ENCODE assay signal across 16 cellular contexts in the genomic region with DNA sequence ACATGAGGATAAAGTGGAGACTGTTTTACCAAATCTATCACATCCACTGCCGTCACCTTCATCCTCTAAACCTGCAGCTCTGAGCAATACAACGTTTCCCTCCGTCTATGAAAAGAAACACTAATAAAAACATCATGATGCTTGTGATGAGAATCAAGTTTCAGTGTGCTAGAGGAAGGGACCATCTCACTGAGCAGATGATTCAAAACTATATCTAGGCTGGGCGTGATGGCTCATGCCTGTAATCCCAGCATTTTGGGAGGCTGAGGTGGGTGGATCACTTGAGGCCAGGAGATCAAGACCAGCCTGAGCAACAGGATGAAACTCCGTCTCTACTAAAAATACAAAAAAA. TPM values are rescaled to one million over a fixed set of nuclear protein-coding genes. Genes with fewer than 3 reads are reported as not detected.
A peak's percentile ranks its signal among the peaks of the same experiment; 100 is the strongest.
DNase-seq lines count a peak whose midpoint lies in the region; ATAC-seq and TF ChIP-seq lines count a peak whose summit lies in the region.
"Had no signal": no experiment of that assay in that cellular context is flagged by ENCODE, and none has a peak within 500 bp of the region (broad histone marks: within the 10 kb centered on the region; RNA-seq: fewer than 3 reads in every experiment).

No MANE protein-coding gene starts in this region.

- no peaks in the 10 kb centered on the region for H3K27me3 Mint-ChIP-seq in activated T-helper 17 cell treated with anti-CD3 and anti-CD28 coated beads, Interleukin-2, amount 50 U/mL, for 72 hours

- TF ChIP-seq CTCF in heart left ventricle (IDR thresholded peaks at IDR 0.05) (no peak), osteoblast (IDR thresholded peaks at IDR 0.05; ENCODE audit: extremely low read depth, low read depth, low read length) (no peak)

- peak overlapping the region; percentile 1 for H3K4me2 ChIP-seq in osteoblast (ENCODE audit: insufficient read depth, low read length)
- H3K4me2 ChIP-seq: GM23338 had no signal

- H4K20me1 ChIP-seq in osteoblast (ENCODE audit: insufficient read depth, low read length) = no peaks in the 10 kb centered on the region
- H4K20me1 ChIP-seq: BLaER1 treated with 17β-estradiol and CSF1 and Interleukin-3, amounts not matched to agents 10 nM and 100 nM had no signal

- no peak for DNase-seq in heart left ventricle
- no peak for DNase-seq in left cardiac atrium
- no peak for DNase-seq in osteoblast (ENCODE audit: insufficient read length, low spot score, missing footprints)
- no peak for DNase-seq in KG1 (lab: John Stamatoyannopoulos, UW)
- no peak for DNase-seq in NCI-H1930 (lab: John Stamatoyannopoulos, UW)
- DNase-seq: 8988T; ACHN; CD4-positive, alpha-beta T cell; DMS79; H7 had no signal

- H3K27ac ChIP-seq in heart left ventricle (peak overlapping the region in 9 of 12 donors; percentile 11 to 81 (median 72)), ACC112 (ENCODE audit: low read depth, low read length) (0 out of 2 replicates have a peak overlapping the region, but pooled peaks have one; percentile 26), osteoblast (ENCODE audit: low read depth, low read length) (no peak overlapping the region)

- no peaks in the 10 kb centered on the region for H3K9me3 Mint-ChIP-seq in activated T-helper 17 cell treated with anti-CD3 and anti-CD28 coated beads, Interleukin-2, amount 50 U/mL, for 72 hours
- H3K9me3 Mint-ChIP-seq: CD4-positive, alpha-beta T cell had no signal

- no peaks in the 10 kb centered on the region for H3K36me3 Mint-ChIP-seq in activated T-helper 17 cell treated with anti-CD3 and anti-CD28 coated beads, Interleukin-2, amount 50 U/mL, for 72 hours (ENCODE audit: low read depth)

- H3K36me3 ChIP-seq in heart left ventricle = no peaks in the 10 kb centered on the region
- H3K36me3 ChIP-seq in ACC112 (ENCODE audit: insufficient read depth, low read length) = peaks cover 4% of the 10 kb centered on the region; the same call in 1 of the 2 replicates
- no peaks in the 10 kb centered on the region for H3K36me3 ChIP-seq in osteoblast (ENCODE audit: insufficient read depth, low read length)

- no peaks in the 10 kb centered on the region for H3K4me1 Mint-ChIP-seq in activated T-helper 17 cell treated with anti-CD3 and anti-CD28 coated beads, Interleukin-2, amount 50 U/mL, for 72 hours

- 70 to 81% (median 73%) methylated on average over 5 of the region's 5 CpGs for WGBS in heart left ventricle, 4 donors

- peak overlapping the region; percentile 29 for H3K27ac Mint-ChIP-seq in activated T-helper 17 cell treated with anti-CD3 and anti-CD28 coated beads, Interleukin-2, amount 50 U/mL, for 72 hours
- H3K27ac Mint-ChIP-seq: CD4-positive, alpha-beta T cell; GM23338 had no signal

- no peaks in the 10 kb centered on the region for H3K79me2 ChIP-seq in ACC112 (ENCODE audit: control insufficient read depth, insufficient read depth, low read length, unreplicated experiment)
- no peaks in the 10 kb centered on the region for H3K79me2 ChIP-seq in osteoblast (ENCODE audit: insufficient read depth, low read length)

- H3K4me3 ChIP-seq in heart left ventricle (no peak overlapping the region), ACC112 (ENCODE audit: low read depth, low read length) (no peak overlapping the region), osteoblast (ENCODE audit: insufficient read depth, low read length) (no peak overlapping the region)
- H3K4me3 ChIP-seq: BLaER1 treated with 17β-estradiol and CSF1 and Interleukin-3, amounts not matched to agents 10 nM and 100 nM; GM23338 had no signal

- H3K27me3 ChIP-seq in heart left ventricle (no peaks in the 10 kb centered on the region), ACC112 (ENCODE audit: insufficient read depth, low read length) (no peaks in the 10 kb centered on the region), osteoblast (ENCODE audit: insufficient read depth, low read length) (no peaks in the 10 kb centered on the region)
- H3K27me3 ChIP-seq: BLaER1 treated with 17β-estradiol and CSF1 and Interleukin-3, amounts not matched to agents 10 nM and 100 nM had no signal

- H3K9me3 ChIP-seq in heart left ventricle = peaks cover 0 to 25% (median 9%) of the 10 kb centered on the region in 12 donors
- H3K9me3 ChIP-seq in osteoblast (ENCODE audit: low read depth, low read length) = no peaks in the 10 kb centered on the region

- no peak overlapping the region for H3K4me3 Mint-ChIP-seq in activated T-helper 17 cell treated with anti-CD3 and anti-CD28 coated beads, Interleukin-2, amount 50 U/mL, for 72 hours
- H3K4me3 Mint-ChIP-seq: CD4-positive, alpha-beta T cell; GM23338 had no signal

- no peak for TF ChIP-seq POLR2A in heart left ventricle (IDR thresholded peaks at IDR 0.05)

- H3K4me1 ChIP-seq in heart left ventricle (peaks cover 0 to 10% (median 0%) of the 10 kb centered on the region in 12 donors), ACC112 (ENCODE audit: control insufficient read depth, insufficient read depth, low read length, unreplicated experiment) (peaks cover 21% of the 10 kb centered on the region), osteoblast (ENCODE audit: insufficient read depth, low read length) (peaks cover 3% of the 10 kb centered on the region)

- no peak for ATAC-seq in heart left ventricle
- no peak for ATAC-seq in left cardiac atrium
- ATAC-seq in activated T-helper 17 cell treated with anti-CD3 and anti-CD28 coated beads, Interleukin-2, amount 50 U/mL, for 72 hours (replicated peaks) = peak; percentile 51
- no peak for ATAC-seq in GM19452 (IDR thresholded peaks at IDR 0.05; ENCODE audit: unreplicated experiment)
- ATAC-seq: GM23338 had no signal

- H2AFZ ChIP-seq in ACC112 (ENCODE audit: low read length, unreplicated experiment) = no peak overlapping the region
- peak overlapping the region; percentile 37 for H2AFZ ChIP-seq in osteoblast (ENCODE audit: low read length)
- H2AFZ ChIP-seq: GM23338 had no signal

- intact Hi-C loops in heart left ventricle (cut with DNase I) (no loop called here), left cardiac atrium (cut with DNase I) (no loop called here)

RNA-seq across cellular contexts. Expression of a gene that starts 14.7 kb away (rescaled TPM):
- 100 to 1,000 TPM; 230 to 379 (median 288) TPM for total RNA-seq in heart left ventricle
- polyA plus RNA-seq in heart left ventricle = 100 to 1,000 TPM in 1 of 2 donors, 10 to 100 TPM in 1; 76.7 to 327 TPM
- total RNA-seq in left cardiac atrium = 100 to 1,000 TPM; 160 to 224 TPM
- total RNA-seq in activated T-helper 17 cell treated with anti-CD3 and anti-CD28 coated beads, Interleukin-2, amount 50 U/mL, for 72 hours = not detected
- total RNA-seq in osteoblast = under 0.01 TPM in 1 of 2 replicates, not detected in the other
- total RNA-seq: CD4-positive, alpha-beta T cell; GM23338 had no signal
- polyA plus RNA-seq: GM23338 had no signal

RNA-seq across cellular contexts. Expression of a gene that starts 16.3 kb away (rescaled TPM):
- total RNA-seq in heart left ventricle (1 to 10 TPM in 1 of 9 donors, under 1 TPM in 5, not detected in 3; 0.19 to 1.3 (median 0.49) TPM), left cardiac atrium (under 1 TPM; 0.09 to 0.26 TPM), osteoblast (under 0.01 TPM in 2 replicates)
- under 1 TPM; 0.04 to 0.12 TPM for polyA plus RNA-seq in heart left ventricle
- not detected for total RNA-seq in activated T-helper 17 cell treated with anti-CD3 and anti-CD28 coated beads, Interleukin-2, amount 50 U/mL, for 72 hours
- total RNA-seq: CD4-positive, alpha-beta T cell; G401 had no signal

Comparison
In these comparisons a context has a peak if more than half of its experiments do, and no peak if none do; other contexts are left out.
1. RNA of a gene that starts 14.7 kb away (total RNA-seq): 230 to 379 TPM in heart left ventricle and 160 to 224 TPM in left cardiac atrium; not detected in activated T-helper 17 cell treated with anti-CD3 and anti-CD28 coated beads, Interleukin-2, amount 50 U/mL, for 72 hours and under 0.01 TPM in osteoblast; every median in the first group is over 100 times any median in the second.